In genomic region chr9:34993502-34994428, GRCh38 we compare ENCODE assay signal across 8 cellular contexts. TPM values are rescaled to one million over a fixed set of nuclear protein-coding genes. Genes with fewer than 3 reads are reported as not detected.
A peak's percentile ranks its signal among the peaks of the same experiment; 100 is the strongest.
DNase-seq lines count a peak whose midpoint lies in the region; ATAC-seq and TF ChIP-seq lines count a peak whose summit lies in the region.

No MANE protein-coding gene starts in this region.

- DNase-seq in activated CD8-positive, alpha-beta T cell treated with anti-CD3 and anti-CD28 coated beads for 36 hours: peak; percentile 61
- DNase-seq in activated CD8-positive, alpha-beta T cell treated with anti-CD3 and anti-CD28 coated beads, Interleukin-2, amount 10 ng/mL, durations not matched to agents 7 days and 5 days: no peak
- DNase-seq in right cardiac atrium (peak; percentile 90 to 93 (median 93)), AG08396 (ENCODE audit: low spot score) (no peak), NCI-H774 (lab: John Stamatoyannopoulos, UW) (no peak)

- intact Hi-C loops in activated CD8-positive, alpha-beta T cell treated with anti-CD3 and anti-CD28 coated beads for 36 hours (cut with micrococcal nuclease): loop anchor here (5.0 kb wide), 1 partner anchor 79 kb away; the partner anchor contains the start of gene VCP
- intact Hi-C loops in right cardiac atrium (cut with DNase I): no loop called here

- H3K27ac Mint-ChIP-seq in activated CD8-positive, alpha-beta T cell treated with anti-CD3 and anti-CD28 coated beads for 36 hours: peak overlapping the region; percentile 90
- H3K27ac Mint-ChIP-seq in activated CD8-positive, alpha-beta T cell treated with anti-CD3 and anti-CD28 coated beads, Interleukin-2, amount 10 ng/mL, durations not matched to agents 7 days and 5 days: no peak overlapping the region

- POLR2A ChIA-PET in activated CD8-positive, alpha-beta T cell treated with anti-CD3 and anti-CD28 coated beads for 36 hours (lab: Charles Lee): no interaction called here
- POLR2A ChIA-PET in activated CD8-positive, alpha-beta T cell treated with anti-CD3 and anti-CD28 coated beads, Interleukin-2, amount 10 ng/mL, durations not matched to agents 7 days and 5 days (lab: Charles Lee): interaction anchor here (0.6 kb wide), 1 partner anchor 801 kb away, joined by 3 read pairs; no protein-coding TSS in a partner anchor

- peaks cover 53% of the 10 kb centered on the region for H3K4me1 Mint-ChIP-seq in activated CD8-positive, alpha-beta T cell treated with anti-CD3 and anti-CD28 coated beads for 36 hours (ENCODE audit: low read depth)
- H3K4me1 Mint-ChIP-seq in activated CD8-positive, alpha-beta T cell treated with anti-CD3 and anti-CD28 coated beads, Interleukin-2, amount 10 ng/mL, durations not matched to agents 7 days and 5 days (ENCODE audit: low read depth): peaks cover 23% of the 10 kb centered on the region

- no peak for TF ChIP-seq CTCF in activated CD8-positive, alpha-beta T cell treated with anti-CD3 and anti-CD28 coated beads for 36 hours (IDR thresholded peaks at IDR 0.05)

- H3K27me3 Mint-ChIP-seq in activated CD8-positive, alpha-beta T cell treated with anti-CD3 and anti-CD28 coated beads for 36 hours: no peaks in the 10 kb centered on the region
- no peaks in the 10 kb centered on the region for H3K27me3 Mint-ChIP-seq in activated CD8-positive, alpha-beta T cell treated with anti-CD3 and anti-CD28 coated beads, Interleukin-2, amount 10 ng/mL, durations not matched to agents 7 days and 5 days (ENCODE audit: low read depth)

- H3K36me3 Mint-ChIP-seq in activated CD8-positive, alpha-beta T cell treated with anti-CD3 and anti-CD28 coated beads for 36 hours (ENCODE audit: low read depth): peaks cover 31% of the 10 kb centered on the region
- peaks cover 3% of the 10 kb centered on the region for H3K36me3 Mint-ChIP-seq in activated CD8-positive, alpha-beta T cell treated with anti-CD3 and anti-CD28 coated beads, Interleukin-2, amount 10 ng/mL, durations not matched to agents 7 days and 5 days (ENCODE audit: low read depth)

- H3K27ac ChIP-seq in adipose tissue (ENCODE audit: low read depth, low read length): peak overlapping the region; percentile 76
- H3K27ac ChIP-seq in right cardiac atrium (ENCODE audit: low read length): peak overlapping the region; percentile 96
- peak overlapping the region in 20 of 21 experiments; percentile 39 to 96 (median 78) for H3K27ac ChIP-seq in skin epidermis

- H3K4me1 ChIP-seq in right cardiac atrium (ENCODE audit: control insufficient read depth, insufficient read depth, low read length): peaks cover 36% of the 10 kb centered on the region

- H3K9me3 ChIP-seq in right cardiac atrium (ENCODE audit: control insufficient read depth, low read length): no peaks in the 10 kb centered on the region

- H3K4me3 ChIP-seq in right cardiac atrium (ENCODE audit: low read length) (no peak overlapping the region), skin epidermis (no peak overlapping the region)

- no peaks in the 10 kb centered on the region for H3K27me3 ChIP-seq in right cardiac atrium (ENCODE audit: control insufficient read depth, insufficient read depth)

- 33 to 55% (median 38%) methylated on average over 9 to 10 of the region's 10 CpGs for WGBS in adipose tissue, 3 donors
- 18% methylated on average over 10 of the region's 10 CpGs for WGBS in right cardiac atrium

- H3K9me3 Mint-ChIP-seq in activated CD8-positive, alpha-beta T cell treated with anti-CD3 and anti-CD28 coated beads for 36 hours: no peaks in the 10 kb centered on the region
- H3K9me3 Mint-ChIP-seq in activated CD8-positive, alpha-beta T cell treated with anti-CD3 and anti-CD28 coated beads, Interleukin-2, amount 10 ng/mL, durations not matched to agents 7 days and 5 days (ENCODE audit: insufficient read depth): no peaks in the 10 kb centered on the region

- no peak for ATAC-seq in activated CD8-positive, alpha-beta T cell treated with anti-CD3 and anti-CD28 coated beads for 36 hours
- ATAC-seq in activated CD8-positive, alpha-beta T cell treated with anti-CD3 and anti-CD28 coated beads, Interleukin-2, amount 10 ng/mL, durations not matched to agents 7 days and 5 days: no peak
- peak; percentile 53 to 69 for ATAC-seq in right cardiac atrium
- ATAC-seq in HG02870 (IDR thresholded peaks at IDR 0.05; ENCODE audit: unreplicated experiment): no peak

- CTCF ChIA-PET in activated CD8-positive, alpha-beta T cell treated with anti-CD3 and anti-CD28 coated beads for 36 hours (lab: Charles Lee): interaction anchor here (0.9 to 2.2 kb wide), 7 partner anchors 9 to 291 kb away, joined by 3 to 22 read pairs (median 4); no protein-coding TSS in a partner anchor
- CTCF ChIA-PET in activated CD8-positive, alpha-beta T cell treated with anti-CD3 and anti-CD28 coated beads, Interleukin-2, amount 10 ng/mL, durations not matched to agents 7 days and 5 days (lab: Charles Lee): interaction anchor here (1.0 to 4.1 kb wide), 9 partner anchors 9 to 121 kb away, joined by 3 to 21 read pairs (median 6); partner anchors contain the start of gene ATOSB

- H3K4me3 Mint-ChIP-seq in activated CD8-positive, alpha-beta T cell treated with anti-CD3 and anti-CD28 coated beads for 36 hours: no peak overlapping the region
- no peak overlapping the region for H3K4me3 Mint-ChIP-seq in activated CD8-positive, alpha-beta T cell treated with anti-CD3 and anti-CD28 coated beads, Interleukin-2, amount 10 ng/mL, durations not matched to agents 7 days and 5 days

RNA-seq across cellular contexts. Expression of gene DNAJB5, which starts 4.2 kb away (rescaled TPM):
- 10 to 100 TPM; 14.6 to 16.4 TPM for total RNA-seq in activated CD8-positive, alpha-beta T cell treated with anti-CD3 and anti-CD28 coated beads for 36 hours
- 1 to 10 TPM; 5.1 to 5.5 TPM for total RNA-seq in activated CD8-positive, alpha-beta T cell treated with anti-CD3 and anti-CD28 coated beads, Interleukin-2, amount 10 ng/mL, durations not matched to agents 7 days and 5 days
- polyA plus RNA-seq in adipose tissue (1 to 10 TPM; 2.3 to 9.3 (median 7.8) TPM), right cardiac atrium (64.1 TPM)
- total RNA-seq in right cardiac atrium: 10 to 100 TPM; 37.8 to 75.7 (median 51.4) TPM

RNA-seq across cellular contexts. Expression of gene PHF24, which starts 35.7 kb away (rescaled TPM):
- total RNA-seq in activated CD8-positive, alpha-beta T cell treated with anti-CD3 and anti-CD28 coated beads for 36 hours: under 1 TPM in 1 of 2 experiments, not detected in 1; 0.11 TPM
- total RNA-seq in activated CD8-positive, alpha-beta T cell treated with anti-CD3 and anti-CD28 coated beads, Interleukin-2, amount 10 ng/mL, durations not matched to agents 7 days and 5 days: not detected
- polyA plus RNA-seq in adipose tissue (under 1 TPM; 0.03 to 0.34 (median 0.19) TPM), right cardiac atrium (0.07 TPM)
- total RNA-seq in right cardiac atrium: 1 to 10 TPM in 1 of 4 donors, under 1 TPM in 3; 0.03 to 1.3 (median 0.28) TPM

Comparison
In these comparisons a context has a peak if more than half of its experiments do, and no peak if none do; other contexts are left out.
1. DNase-seq: peak in activated CD8-positive, alpha-beta T cell treated with anti-CD3 and anti-CD28 coated beads for 36 hours (single experiment) and right cardiac atrium (3 of 3); none in activated CD8-positive, alpha-beta T cell treated with anti-CD3 and anti-CD28 coated beads, Interleukin-2, amount 10 ng/mL, durations not matched to agents 7 days and 5 days (single experiment), AG08396 (single experiment) and NCI-H774 (single experiment).
2. ATAC-seq: peak in right cardiac atrium (2 of 2); none in activated CD8-positive, alpha-beta T cell treated with anti-CD3 and anti-CD28 coated beads for 36 hours (single experiment), activated CD8-positive, alpha-beta T cell treated with anti-CD3 and anti-CD28 coated beads, Interleukin-2, amount 10 ng/mL, durations not matched to agents 7 days and 5 days (single experiment) and HG02870 (single experiment).
3. Peak in every context shown above with its lines, with median percentiles within 50 percentile points of each other: H3K27ac ChIP-seq.